27 cellular contexts compared by ENCODE assay signal in genomic region chr4:152064753-152065152, GRCh38.
A peak's percentile ranks its signal among the peaks of the same experiment; 100 is the strongest.
DNase-seq lines count a peak whose midpoint lies in the region; TF ChIP-seq lines count a peak whose summit lies in the region.
"Had no signal": no experiment of that assay in that cellular context is flagged by ENCODE, and none has a peak within 500 bp of the region (broad histone marks: within the 10 kb centered on the region; RNA-seq: fewer than 3 reads in every experiment).

No MANE protein-coding gene starts in this region.

- no peak overlapping the region for H3K9ac ChIP-seq in Karpas-422 (ENCODE audit: low read length)
- H3K9ac ChIP-seq: parathyroid adenoma, SK-N-SH had no signal

- H3K36me3 ChIP-seq in Karpas-422 (ENCODE audit: insufficient read depth, low read length), result no peaks in the 10 kb centered on the region
- H3K36me3 ChIP-seq: upper lobe of right lung had no signal

- no peaks in the 10 kb centered on the region for H4K20me1 ChIP-seq in Karpas-422 (ENCODE audit: insufficient read depth, low read depth, low read length)

- H3K4me3 Mint-ChIP-seq in brain, result peak overlapping the region in 1 of 5 experiments; percentile 55
- H3K4me3 Mint-ChIP-seq: activated naive CD8-positive, alpha-beta T cell treated with anti-CD3 and anti-CD28 coated beads for 36 hours; neural crest cell; stimulated activated memory B cell treated with anti-CD40 and anti-IgM and Interleukin-4, amounts not matched to agents 10 μg/mL and 1 μg/mL and 100 μg/mL, for 72 hours had no signal

- H3K9me2 ChIP-seq in Karpas-422 (replicated peaks; ENCODE audit: insufficient read depth, low read length), result no peaks in the 10 kb centered on the region
- H3K9me2 ChIP-seq: SK-N-SH had no signal

- H3K27ac Mint-ChIP-seq in brain, result peak overlapping the region in 3 of 5 experiments; percentile 10 to 73 (median 48)
- H3K27ac Mint-ChIP-seq: activated naive CD8-positive, alpha-beta T cell treated with anti-CD3 and anti-CD28 coated beads for 36 hours; stimulated activated memory B cell treated with anti-CD40 and anti-IgM and Interleukin-4, amounts not matched to agents 10 μg/mL and 1 μg/mL and 100 μg/mL, for 72 hours had no signal

- no peaks in the 10 kb centered on the region for H3K27me3 ChIP-seq in Karpas-422 (ENCODE audit: low read length)
- H3K27me3 ChIP-seq: upper lobe of right lung had no signal

- TF ChIP-seq CTCF in brain (conservative IDR thresholded peaks at IDR 0.05), result no peak

- H3K27ac ChIP-seq in Karpas-422 (ENCODE audit: low read length), result no peak overlapping the region
- H3K27ac ChIP-seq: parathyroid adenoma, upper lobe of right lung had no signal

- peaks cover 0 to 5% (median under 1%) of the 10 kb centered on the region in 5 experiments for H3K9me3 Mint-ChIP-seq in brain
- H3K9me3 Mint-ChIP-seq: neural crest cell had no signal

- H3K9me3 ChIP-seq in Karpas-422 (ENCODE audit: low read length), result no peaks in the 10 kb centered on the region
- H3K9me3 ChIP-seq: mucosa of descending colon, SK-N-SH, upper lobe of right lung had no signal

- no peaks in the 10 kb centered on the region for H3K36me3 Mint-ChIP-seq in brain
- H3K36me3 Mint-ChIP-seq: activated naive CD8-positive, alpha-beta T cell treated with anti-CD3 and anti-CD28 coated beads for 36 hours; stimulated activated memory B cell treated with anti-CD40 and anti-IgM and Interleukin-4, amounts not matched to agents 10 μg/mL and 1 μg/mL and 100 μg/mL, for 72 hours had no signal

- H2AFZ ChIP-seq in Karpas-422 (ENCODE audit: low read length), result no peak overlapping the region

- no peaks in the 10 kb centered on the region for H3K79me2 ChIP-seq in Karpas-422 (ENCODE audit: low read length)
- H3K79me2 ChIP-seq: parathyroid adenoma had no signal

- no peak overlapping the region for H3K4me2 ChIP-seq in Karpas-422 (ENCODE audit: low read depth, low read length, poor library complexity, severe bottlenecking)
- H3K4me2 ChIP-seq: SK-N-SH had no signal

- H3K4me3 ChIP-seq in Karpas-422 (ENCODE audit: low read length), result no peak overlapping the region
- H3K4me3 ChIP-seq: mucosa of descending colon, upper lobe of right lung had no signal

- H3K4me1 ChIP-seq in Karpas-422 (ENCODE audit: low read length), result peaks cover 5% of the 10 kb centered on the region; the same call in 1 of the 2 replicates

- DNase-seq in NOMO-1 treated with DMSO at 0.1 percent for 48 hours (lab: John Stamatoyannopoulos, UW; ENCODE audit: unreplicated experiment), result peak; percentile 26
- no peak for DNase-seq in NOMO-1 treated with dmso at 0.1 percent for 144 hours (lab: John Stamatoyannopoulos, UW; ENCODE audit: unreplicated experiment)
- peak; percentile 52 for DNase-seq in left kidney (ENCODE audit: low read depth, low spot score)
- DNase-seq in DMS153 treated with DMSO at 0.1 percent for 48 hours (lab: John Stamatoyannopoulos, UW; ENCODE audit: unreplicated experiment), result no peak
- no peak for DNase-seq in NCI-H2029 treated with DMSO at 0.1 percent for 48 hours (lab: John Stamatoyannopoulos, UW)
- DNase-seq in Karpas-422, result no peak
- DNase-seq in NCI-H1436 treated with DMSO at 0.1 percent for 48 hours (lab: John Stamatoyannopoulos, UW), result no peak
- DNase-seq: 8988T; activated effector memory CD4-positive, alpha-beta T cell treated with Interleukin-2 at 50 U/mL for 16 hours; activated naive CD8-positive, alpha-beta T cell treated with anti-CD3 and anti-CD28 coated beads for 36 hours; CD8-positive, alpha-beta memory T cell; effector CD8-positive, alpha-beta T cell; GDM1; glutamatergic neuron; kidney; mucosa of descending colon; NCI-H1092; NCI-H2029; NCI-H69; SK-N-SH; stimulated activated CD4-positive, alpha-beta T cell treated with anti-CD3 and anti-CD28 coated beads, Interleukin-4, amount 100 ng/mL, for 4 hours; substantia nigra; upper lobe of right lung had no signal

- H3K27me3 Mint-ChIP-seq in brain, result peaks cover 3% of the 10 kb centered on the region
- H3K27me3 Mint-ChIP-seq: activated naive CD8-positive, alpha-beta T cell treated with anti-CD3 and anti-CD28 coated beads for 36 hours had no signal

- peaks cover 29% of the 10 kb centered on the region for H3K4me1 Mint-ChIP-seq in brain
- H3K4me1 Mint-ChIP-seq: neural crest cell; stimulated activated memory B cell treated with anti-CD40 and anti-IgM and Interleukin-4, amounts not matched to agents 10 μg/mL and 1 μg/mL and 100 μg/mL, for 72 hours had no signal

Comparison
In these comparisons a context has a peak if more than half of its experiments do, and no peak if none do; other contexts are left out.
1. DNase-seq: peak in NOMO-1 treated with DMSO at 0.1 percent for 48 hours (single experiment) and left kidney (single experiment); none in NOMO-1 treated with dmso at 0.1 percent for 144 hours (single experiment), DMS153 treated with DMSO at 0.1 percent for 48 hours (single experiment), NCI-H2029 treated with DMSO at 0.1 percent for 48 hours (single experiment), Karpas-422 (single experiment) and NCI-H1436 treated with DMSO at 0.1 percent for 48 hours (single experiment).